ENCODE assay signal across 20 cellular contexts in genomic region chr5:141639357-141640050, GRCh38. TPM values are rescaled to one million over a fixed set of nuclear protein-coding genes. Genes with fewer than 3 reads are reported as not detected.
DNase-seq lines count a peak whose midpoint lies in the region; ATAC-seq and TF ChIP-seq lines count a peak whose summit lies in the region.
"Had no signal": no experiment of that assay in that cellular context is flagged by ENCODE, and none has a peak within 500 bp of the region (broad histone marks: within the 10 kb centered on the region; RNA-seq: fewer than 3 reads in every experiment).

No MANE protein-coding gene starts in this region.

- H3K27me3 Mint-ChIP-seq in stimulated activated naive CD8-positive, alpha-beta T cell treated with anti-CD3 and anti-CD28 coated beads, Interleukin-15, Interleukin-2, amounts not matched to agents 100 ng/mL and 50 ng/mL, for 24 hours, result no peaks in the 10 kb centered on the region
- no peaks in the 10 kb centered on the region for H3K27me3 Mint-ChIP-seq in activated T-helper 1 cell treated with anti-CD3 and anti-CD28 coated beads, Interleukin-12 subunit alpha, Interleukin-12 subunit beta, Interleukin-2, Interleukin-4 antibody, amounts not matched to agents 30 ng/mL and 10 ng/mL and 1 ng/mL, durations not matched to agents 14 hours and 24 hours and 36 hours (ENCODE audit: insufficient read depth)

- intact Hi-C loops in activated T-helper 1 cell treated with anti-CD3 and anti-CD28 coated beads, Interleukin-12 subunit alpha, Interleukin-12 subunit beta, Interleukin-2, Interleukin-4 antibody, amounts not matched to agents 30 ng/mL and 10 ng/mL and 1 ng/mL, durations not matched to agents 14 hours and 24 hours and 36 hours (cut with micrococcal nuclease), result loop anchor here (5.0 kb wide), 2 partner anchors 317 to 1467 kb away; partner anchors contain the start of gene TAF7

- in situ Hi-C loops in GM13976 (cut with MboI; ENCODE audit: low sequenced_read_pairs, unreplicated experiment), result no loop called here

- TF ChIP-seq CTCF in coronary artery (IDR thresholded peaks at IDR 0.05), result no peak
- no peak for TF ChIP-seq CTCF in GM13976 (IDR thresholded peaks at IDR 0.05; ENCODE audit: borderline replicate concordance, control extremely low read depth, extremely low read depth, insufficient read depth, missing control alignments)

- H3K36me3 Mint-ChIP-seq in stimulated activated naive CD8-positive, alpha-beta T cell treated with anti-CD3 and anti-CD28 coated beads, Interleukin-15, Interleukin-2, amounts not matched to agents 100 ng/mL and 50 ng/mL, for 24 hours (ENCODE audit: low read depth), result peaks cover 44% of the 10 kb centered on the region
- peaks cover 19% of the 10 kb centered on the region for H3K36me3 Mint-ChIP-seq in activated T-helper 1 cell treated with anti-CD3 and anti-CD28 coated beads, Interleukin-12 subunit alpha, Interleukin-12 subunit beta, Interleukin-2, Interleukin-4 antibody, amounts not matched to agents 30 ng/mL and 10 ng/mL and 1 ng/mL, durations not matched to agents 14 hours and 24 hours and 36 hours (ENCODE audit: low read depth)

- peak overlapping the region; percentile 90 for H3K27ac Mint-ChIP-seq in stimulated activated naive CD8-positive, alpha-beta T cell treated with anti-CD3 and anti-CD28 coated beads, Interleukin-15, Interleukin-2, amounts not matched to agents 100 ng/mL and 50 ng/mL, for 24 hours
- H3K27ac Mint-ChIP-seq in activated T-helper 1 cell treated with anti-CD3 and anti-CD28 coated beads, Interleukin-12 subunit alpha, Interleukin-12 subunit beta, Interleukin-2, Interleukin-4 antibody, amounts not matched to agents 30 ng/mL and 10 ng/mL and 1 ng/mL, durations not matched to agents 14 hours and 24 hours and 36 hours, result no peak overlapping the region

- peaks cover 48% of the 10 kb centered on the region for H3K4me1 Mint-ChIP-seq in stimulated activated naive CD8-positive, alpha-beta T cell treated with anti-CD3 and anti-CD28 coated beads, Interleukin-15, Interleukin-2, amounts not matched to agents 100 ng/mL and 50 ng/mL, for 24 hours (ENCODE audit: low read depth)
- peaks cover 46% of the 10 kb centered on the region for H3K4me1 Mint-ChIP-seq in activated T-helper 1 cell treated with anti-CD3 and anti-CD28 coated beads, Interleukin-12 subunit alpha, Interleukin-12 subunit beta, Interleukin-2, Interleukin-4 antibody, amounts not matched to agents 30 ng/mL and 10 ng/mL and 1 ng/mL, durations not matched to agents 14 hours and 24 hours and 36 hours (ENCODE audit: low read depth)

- H3K4me3 ChIP-seq in coronary artery, result no peak overlapping the region
- H3K4me3 ChIP-seq: HAP-1, SJSA1 had no signal

- H3K9me3 Mint-ChIP-seq in stimulated activated naive CD8-positive, alpha-beta T cell treated with anti-CD3 and anti-CD28 coated beads, Interleukin-15, Interleukin-2, amounts not matched to agents 100 ng/mL and 50 ng/mL, for 24 hours, result no peaks in the 10 kb centered on the region
- no peaks in the 10 kb centered on the region for H3K9me3 Mint-ChIP-seq in activated T-helper 1 cell treated with anti-CD3 and anti-CD28 coated beads, Interleukin-12 subunit alpha, Interleukin-12 subunit beta, Interleukin-2, Interleukin-4 antibody, amounts not matched to agents 30 ng/mL and 10 ng/mL and 1 ng/mL, durations not matched to agents 14 hours and 24 hours and 36 hours

- no peak overlapping the region for H3K27ac ChIP-seq in coronary artery
- H3K27ac ChIP-seq: SJSA1 had no signal

- no peak for ATAC-seq in stimulated activated naive CD8-positive, alpha-beta T cell treated with anti-CD3 and anti-CD28 coated beads, Interleukin-15, Interleukin-2, amounts not matched to agents 100 U/mL and 50 U/mL, for 24 hours

- DNase-seq in stimulated activated naive CD8-positive, alpha-beta T cell treated with anti-CD3 and anti-CD28 coated beads, Interleukin-15, Interleukin-2, amounts not matched to agents 100 U/mL and 50 U/mL, for 24 hours, result no peak
- no peak for DNase-seq in activated T-helper 1 cell treated with anti-CD3 and anti-CD28 coated beads, Interleukin-12 subunit alpha, Interleukin-12 subunit beta, Interleukin-2, Interleukin-4 antibody, amounts not matched to agents 30 ng/mL and 10 ng/mL and 1 ng/mL, durations not matched to agents 14 hours and 24 hours and 36 hours (ENCODE audit: low spot score)
- peak; percentile 71 for DNase-seq in coronary artery (ENCODE audit: low spot score)
- DNase-seq in RPMI8226, result no peak
- DNase-seq in GM13976 (ENCODE audit: low spot score), result no peak
- no peak for DNase-seq in NCI-H1105 treated with DMSO at 0.1 percent for 48 hours (lab: John Stamatoyannopoulos, UW)
- DNase-seq in OCI-M1 (lab: John Stamatoyannopoulos, UW), result no peak
- DNase-seq: AML-193, Caco-2, DMS153, IMR-90, Kasumi-1, MM.1S, NCI-H1092 treated with DMSO at 0.1 percent for 48 hours, NCI-H1694 treated with DMSO at 0.1 percent for 48 hours, NCI-H345, NCI-H69 had no signal

- H3K4me3 Mint-ChIP-seq in stimulated activated naive CD8-positive, alpha-beta T cell treated with anti-CD3 and anti-CD28 coated beads, Interleukin-15, Interleukin-2, amounts not matched to agents 100 ng/mL and 50 ng/mL, for 24 hours, result peak overlapping the region; percentile 92
- H3K4me3 Mint-ChIP-seq in activated T-helper 1 cell treated with anti-CD3 and anti-CD28 coated beads, Interleukin-12 subunit alpha, Interleukin-12 subunit beta, Interleukin-2, Interleukin-4 antibody, amounts not matched to agents 30 ng/mL and 10 ng/mL and 1 ng/mL, durations not matched to agents 14 hours and 24 hours and 36 hours, result peak overlapping the region; percentile 93

RNA-seq across cellular contexts. Expression of gene RELL2, which starts 2.7 kb away (rescaled TPM):
- total RNA-seq in activated T-helper 1 cell treated with anti-CD3 and anti-CD28 coated beads, Interleukin-12 subunit alpha, Interleukin-12 subunit beta, Interleukin-2, Interleukin-4 antibody, amounts not matched to agents 30 ng/mL and 10 ng/mL and 1 ng/mL, durations not matched to agents 14 hours and 24 hours and 36 hours, result 19.3 and 19.5 TPM in 2 replicates

RNA-seq across cellular contexts. Expression of gene HDAC3, which starts 2.9 kb away (rescaled TPM):
- 83.1 and 87.2 TPM in 2 replicates for total RNA-seq in activated T-helper 1 cell treated with anti-CD3 and anti-CD28 coated beads, Interleukin-12 subunit alpha, Interleukin-12 subunit beta, Interleukin-2, Interleukin-4 antibody, amounts not matched to agents 30 ng/mL and 10 ng/mL and 1 ng/mL, durations not matched to agents 14 hours and 24 hours and 36 hours

RNA-seq across cellular contexts. Expression of gene FCHSD1, which starts 11.7 kb away (rescaled TPM):
- 37.0 and 37.1 TPM in 2 replicates for total RNA-seq in activated T-helper 1 cell treated with anti-CD3 and anti-CD28 coated beads, Interleukin-12 subunit alpha, Interleukin-12 subunit beta, Interleukin-2, Interleukin-4 antibody, amounts not matched to agents 30 ng/mL and 10 ng/mL and 1 ng/mL, durations not matched to agents 14 hours and 24 hours and 36 hours

RNA-seq across cellular contexts. Expression of gene DIAPH1, which starts 20.7 kb away (rescaled TPM):
- 221 and 234 TPM in 2 replicates for total RNA-seq in activated T-helper 1 cell treated with anti-CD3 and anti-CD28 coated beads, Interleukin-12 subunit alpha, Interleukin-12 subunit beta, Interleukin-2, Interleukin-4 antibody, amounts not matched to agents 30 ng/mL and 10 ng/mL and 1 ng/mL, durations not matched to agents 14 hours and 24 hours and 36 hours

RNA-seq across cellular contexts. Expression of gene ARAP3, which starts 42.5 kb away (rescaled TPM):
- 7.1 and 7.2 TPM in 2 replicates for total RNA-seq in activated T-helper 1 cell treated with anti-CD3 and anti-CD28 coated beads, Interleukin-12 subunit alpha, Interleukin-12 subunit beta, Interleukin-2, Interleukin-4 antibody, amounts not matched to agents 30 ng/mL and 10 ng/mL and 1 ng/mL, durations not matched to agents 14 hours and 24 hours and 36 hours
